15 cellular contexts compared by ENCODE assay signal in the genomic region with DNA sequence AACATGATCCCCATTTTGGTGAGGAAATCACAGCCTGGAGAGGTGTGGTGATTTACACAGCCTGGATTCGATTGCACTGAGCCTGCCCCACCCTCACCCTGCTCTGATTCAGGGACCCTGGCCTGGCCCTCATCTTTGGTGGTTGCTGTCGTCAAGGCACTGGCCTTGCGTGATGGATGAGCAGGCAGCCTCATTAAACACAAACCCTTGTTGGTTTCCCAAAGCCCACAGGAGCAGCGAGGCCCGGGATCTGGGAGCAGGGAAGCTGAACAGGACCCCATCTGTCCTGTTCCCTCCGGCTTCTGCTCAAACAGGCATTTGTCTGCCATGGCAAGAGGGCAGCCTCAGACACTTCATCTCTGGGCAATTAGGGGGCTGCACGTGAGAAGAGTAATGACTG.
"Had no signal": no experiment of that assay in that cellular context is flagged by ENCODE, and none has a peak within 500 bp of the region (broad histone marks: within the 10 kb centered on the region; RNA-seq: fewer than 3 reads in every experiment).

No MANE protein-coding gene starts in this region.

- ATAC-seq: esophagus mucosa; naive thymus-derived CD8-positive, alpha-beta T cell had no signal

- H3K27me3 ChIP-seq: ascending aorta, sigmoid colon, thyroid gland had no signal

- H3K4me3 Mint-ChIP-seq: activated naive CD4-positive, alpha-beta T cell treated with anti-CD3 and anti-CD28 coated beads, Interleukin-2, amount 50 U/mL, for 24 hours; immature natural killer cell; memory B cell; naive thymus-derived CD8-positive, alpha-beta T cell; T-helper 2 cell treated with Interferon-gamma antibody and Interleukin-4, amounts not matched to agents 5 μg/mL and 100 μg/mL, for 36 hours had no signal

- H3K4me1 ChIP-seq: ascending aorta, parathyroid adenoma, sigmoid colon, thyroid gland had no signal

- H3K27ac ChIP-seq: ascending aorta, coronary artery, parathyroid adenoma, sigmoid colon, thyroid gland had no signal

- H3K4me3 ChIP-seq: ascending aorta, coronary artery, sigmoid colon, thyroid gland had no signal

- H3K27me3 Mint-ChIP-seq: activated naive CD4-positive, alpha-beta T cell treated with anti-CD3 and anti-CD28 coated beads, Interleukin-2, amount 50 U/mL, for 24 hours had no signal

- H3K9me3 ChIP-seq: thyroid gland had no signal

- H3K36me3 Mint-ChIP-seq: memory B cell had no signal

- DNase-seq: activated CD4-positive, alpha-beta T cell treated with anti-CD3 and anti-CD28 coated beads, Interleukin-2, amount 50 U/mL, for 4 hours; activated gamma-delta T cell; immature natural killer cell; naive thymus-derived CD8-positive, alpha-beta T cell; sigmoid colon; stimulated activated CD4-positive, alpha-beta T cell treated with anti-CD3 and anti-CD28 coated beads, Interleukin-4, amount 100 ng/mL, for 24 hours; stimulated activated naive CD4-positive, alpha-beta T cell; thyroid gland had no signal

- H3K27ac Mint-ChIP-seq: activated naive CD4-positive, alpha-beta T cell treated with anti-CD3 and anti-CD28 coated beads, Interleukin-2, amount 50 U/mL, for 24 hours; memory B cell; T-helper 2 cell treated with Interferon-gamma antibody and Interleukin-4, amounts not matched to agents 5 μg/mL and 100 μg/mL, for 36 hours had no signal

- H3K36me3 ChIP-seq: ascending aorta, sigmoid colon, thyroid gland had no signal
